Comparison of ENCODE assay signal across 8 cellular contexts in the genomic region with DNA sequence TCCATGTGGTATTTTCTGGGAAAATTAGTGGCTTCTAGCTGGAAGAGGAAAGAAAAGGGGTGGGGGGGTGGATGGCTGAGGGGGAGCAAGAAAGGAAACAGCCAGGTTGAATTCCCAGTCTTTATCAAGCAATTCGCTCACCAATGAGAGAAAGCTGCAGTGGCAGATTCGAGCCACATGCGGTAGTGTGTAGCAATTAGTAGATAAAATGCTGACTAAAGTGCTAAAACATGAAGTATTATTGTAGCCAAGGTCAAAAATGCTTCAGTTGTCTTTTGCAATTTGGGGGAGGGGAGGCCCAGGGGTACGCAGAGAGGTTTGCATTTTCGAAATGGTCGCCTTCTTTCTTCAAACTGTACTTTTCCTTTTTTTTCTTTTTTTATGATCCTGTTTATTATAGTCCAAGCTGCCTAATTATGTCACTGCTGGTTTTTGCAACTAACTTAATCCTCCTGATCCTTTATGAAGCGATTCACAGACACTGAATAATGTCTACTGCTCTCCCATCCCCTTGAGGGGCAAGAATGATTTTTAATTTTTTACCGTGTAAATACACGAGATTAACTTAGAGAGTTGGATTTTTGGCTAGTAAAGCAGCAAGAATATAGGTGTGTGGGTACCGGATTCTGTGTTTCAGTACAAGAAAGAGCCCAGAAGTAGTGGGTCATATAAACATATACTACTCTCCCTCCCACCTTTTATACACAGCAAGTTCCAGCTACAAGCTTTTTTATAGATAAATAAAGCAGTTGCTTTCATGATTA. TPM values are rescaled to one million over a fixed set of nuclear protein-coding genes. Genes with fewer than 3 reads are reported as not detected.
A peak's percentile ranks its signal among the peaks of the same experiment; 100 is the strongest.
DNase-seq lines count a peak whose midpoint lies in the region; ATAC-seq and TF ChIP-seq lines count a peak whose summit lies in the region.

No MANE protein-coding gene starts in this region.

- no peak for TF ChIP-seq POLR2A in Peyer's patch (IDR thresholded peaks at IDR 0.05)

- no peaks in the 10 kb centered on the region for H3K9me3 ChIP-seq in SK-N-SH
- H3K9me3 ChIP-seq in Peyer's patch, result no peaks in the 10 kb centered on the region
- no peaks in the 10 kb centered on the region for H3K9me3 ChIP-seq in colonic mucosa
- no peaks in the 10 kb centered on the region for H3K9me3 ChIP-seq in liver (ENCODE audit: control insufficient read depth in 4 of 4, low read length in 3 of 4)
- H3K9me3 ChIP-seq in stomach smooth muscle (ENCODE audit: control insufficient read depth in 2 of 2, low read length in 2 of 2), result no peaks in the 10 kb centered on the region

- H3K36me3 ChIP-seq in SK-N-SH (replicated peaks in 1 of 2; ENCODE audit: control insufficient read depth in 1 of 2, insufficient read depth in 2 of 2, low read length in 1 of 2) (no peaks in the 10 kb centered on the region), Peyer's patch (no peaks in the 10 kb centered on the region), colonic mucosa (no peaks in the 10 kb centered on the region), liver (ENCODE audit: control insufficient read depth in 4 of 4, insufficient read depth in 3 of 4, low read depth in 1 of 4, low read length in 3 of 4) (no peaks in the 10 kb centered on the region), stomach smooth muscle (ENCODE audit: control insufficient read depth in 2 of 2, insufficient read depth in 2 of 2, low read length in 2 of 2) (no peaks in the 10 kb centered on the region)

- H3K4me1 ChIP-seq in SK-N-SH (ENCODE audit: control insufficient read depth in 1 of 2, insufficient read depth in 2 of 2, low read depth in 1 of 2, low read length in 1 of 2) (peaks cover 16 to 21% of the 10 kb centered on the region in 2 experiments; a peak in 3 of 4 replicates), Peyer's patch (peaks cover 0 to 32% (median 7%) of the 10 kb centered on the region in 4 donors), colonic mucosa (peaks cover 8% of the 10 kb centered on the region), liver (ENCODE audit: control insufficient read depth in 4 of 4, insufficient read depth in 4 of 4, low read length in 3 of 4) (peaks cover 0 to 23% (median 18%) of the 10 kb centered on the region in 4 donors), stomach smooth muscle (ENCODE audit: control insufficient read depth, insufficient read depth, low read length) (peaks cover 18% of the 10 kb centered on the region)

- WGBS in SK-N-SH (ENCODE audit: low lambda C conversion rate), result 76% methylated on average over 10 of the region's 10 CpGs
- 29% methylated on average over 10 of the region's 10 CpGs for WGBS in liver

- H4K20me1 ChIP-seq in SK-N-SH (ENCODE audit: insufficient read depth), result no peaks in the 10 kb centered on the region

- H3K79me2 ChIP-seq in SK-N-SH (ENCODE audit: insufficient read depth), result peaks cover 18% of the 10 kb centered on the region

- no peaks in the 10 kb centered on the region for H3K9me2 ChIP-seq in SK-N-SH

- no peak overlapping the region for H3K4me3 ChIP-seq in SK-N-SH (ENCODE audit: low read depth in 2 of 2, low read length in 1 of 2)
- peak overlapping the region; percentile 19 to 42 (median 37) for H3K4me3 ChIP-seq in Peyer's patch
- no peak overlapping the region for H3K4me3 ChIP-seq in colonic mucosa
- peak overlapping the region; percentile 39 to 87 (median 42) for H3K4me3 ChIP-seq in liver (ENCODE audit: low read depth in 1 of 3, low read length in 3 of 3)
- H3K4me3 ChIP-seq in stomach smooth muscle (ENCODE audit: low read length in 2 of 2), result peak overlapping the region; percentile 52 to 54

- POLR2A ChIA-PET in SK-N-SH (lab: Yijun Ruan, JAX), result no interaction called here

- peaks cover 24% of the 10 kb centered on the region for H3F3A ChIP-seq in SK-N-SH (replicated peaks; ENCODE audit: insufficient read depth)

- H3K27me3 ChIP-seq in SK-N-SH (ENCODE audit: insufficient read depth), result no peaks in the 10 kb centered on the region
- no peaks in the 10 kb centered on the region for H3K27me3 ChIP-seq in Peyer's patch
- no peaks in the 10 kb centered on the region for H3K27me3 ChIP-seq in colonic mucosa
- no peaks in the 10 kb centered on the region for H3K27me3 ChIP-seq in liver (ENCODE audit: control insufficient read depth in 4 of 4, insufficient read depth in 4 of 4, low read length in 3 of 4)
- no peaks in the 10 kb centered on the region for H3K27me3 ChIP-seq in stomach smooth muscle (ENCODE audit: control insufficient read depth in 1 of 2, insufficient read depth in 2 of 2, low read length in 2 of 2)

- peak overlapping the region; percentile 92; the same call in 1 of the 2 replicates for H2AFZ ChIP-seq in SK-N-SH (ENCODE audit: low read depth)

- in situ Hi-C loops in GM13977 (cut with MboI; ENCODE audit: low pct_unique_long_range_greater_than_20kb, low sequenced_read_pairs, unreplicated experiment), result no loop called here

- TF ChIP-seq CTCF in SK-N-SH (IDR thresholded peaks at IDR 0.05) (no peak; the same call in 1 of the 2 replicates), Peyer's patch (IDR thresholded peaks at IDR 0.05) (peak; percentile 22 to 64 (median 42)), colonic mucosa (IDR thresholded peaks at IDR 0.05) (no peak), liver (IDR thresholded peaks at IDR 0.05; ENCODE audit: low read depth, low read length, missing input control) (peak; percentile 45), GM13977 (IDR thresholded peaks at IDR 0.05; ENCODE audit: extremely low read depth, insufficient read depth, missing control alignments) (no peak)

- H3K4me2 ChIP-seq in SK-N-SH, result peak overlapping the region; percentile 91

- no peak for ATAC-seq in SK-N-SH treated with all-trans-retinoic acid at 6 μM for 48 hours
- ATAC-seq in HG03095 (IDR thresholded peaks at IDR 0.05; ENCODE audit: unreplicated experiment), result no peak

- no peak overlapping the region for H3K9ac ChIP-seq in SK-N-SH
- peak overlapping the region in 1 of 2 donors; percentile 67 for H3K9ac ChIP-seq in colonic mucosa (ENCODE audit: low read depth in 2 of 2, low read length in 2 of 2)
- H3K9ac ChIP-seq in liver (ENCODE audit: low read depth in 1 of 2, low read length in 2 of 2), result peak overlapping the region; percentile 65 to 88
- H3K9ac ChIP-seq in stomach smooth muscle (ENCODE audit: low read length in 2 of 2), result peak overlapping the region; percentile 25 to 42

- TF ChIP-seq RAD21 in SK-N-SH (IDR thresholded peaks at IDR 0.05; ENCODE audit: low read length) (no peak), liver (IDR thresholded peaks at IDR 0.05) (peak; percentile 56 to 67)

- intact Hi-C loops in colonic mucosa (cut with DNase I), result loop anchor here (5.0 kb wide), 2 partner anchors 56 to 146 kb away; no protein-coding TSS in a partner anchor

- DNase-seq in SK-N-SH, result peak; percentile 49
- peak in 2 of 3 donors; percentile 58 to 80 for DNase-seq in Peyer's patch
- peak; percentile 46 for DNase-seq in colonic mucosa
- no peak for DNase-seq in GM13977 (ENCODE audit: low spot score)

- CTCF ChIA-PET in SK-N-SH (lab: Yijun Ruan, JAX), result interaction anchor here (0.6 to 2.4 kb wide), 20 partner anchors 8 to 351 kb away, joined by 3 to 16 read pairs (median 3); no protein-coding TSS in a partner anchor

- TF ChIP-seq EP300 in SK-N-SH (IDR thresholded peaks at IDR 0.05; ENCODE audit: borderline replicate concordance in 1 of 2, low read depth in 1 of 2, low read length in 1 of 2), result no peak

- H3K27ac ChIP-seq in SK-N-SH (ENCODE audit: low read depth in 2 of 2, low read length in 1 of 2) (peak overlapping the region; percentile 87 to 99; a peak in 3 of 4 replicates), Peyer's patch (peak overlapping the region; percentile 45 to 95 (median 52)), colonic mucosa (peak overlapping the region; percentile 93), liver (ENCODE audit: low read depth in 1 of 2, low read length in 2 of 2) (peak overlapping the region; percentile 62 to 93), stomach smooth muscle (ENCODE audit: low read length) (no peak overlapping the region)

TF ChIP-seq in SK-N-SH, 30 proteins besides CTCF, POLR2A, EP300 and RAD21 (continues in another document):
- no peak for TF ChIP-seq RFX5 (IDR thresholded peaks at IDR 0.05; ENCODE audit: low read length)
- TF ChIP-seq, protein P1, sequence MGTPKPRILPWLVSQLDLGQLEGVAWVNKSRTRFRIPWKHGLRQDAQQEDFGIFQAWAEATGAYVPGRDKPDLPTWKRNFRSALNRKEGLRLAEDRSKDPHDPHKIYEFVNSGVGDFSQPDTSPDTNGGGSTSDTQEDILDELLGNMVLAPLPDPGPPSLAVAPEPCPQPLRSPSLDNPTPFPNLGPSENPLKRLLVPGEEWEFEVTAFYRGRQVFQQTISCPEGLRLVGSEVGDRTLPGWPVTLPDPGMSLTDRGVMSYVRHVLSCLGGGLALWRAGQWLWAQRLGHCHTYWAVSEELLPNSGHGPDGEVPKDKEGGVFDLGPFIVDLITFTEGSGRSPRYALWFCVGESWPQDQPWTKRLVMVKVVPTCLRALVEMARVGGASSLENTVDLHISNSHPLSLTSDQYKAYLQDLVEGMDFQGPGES (IDR thresholded peaks at IDR 0.05; ENCODE audit: low read depth, low read length), result no peak

TF ChIP-seq in liver, 16 proteins besides CTCF, POLR2A, EP300 and RAD21 (continues in another document):
- no peak for TF ChIP-seq JUND (IDR thresholded peaks at IDR 0.05)
- no peak for TF ChIP-seq EGR1 (IDR thresholded peaks at IDR 0.05; ENCODE audit: low read depth in 2 of 2)
- TF ChIP-seq FOXA2 (IDR thresholded peaks at IDR 0.05), result no peak
- TF ChIP-seq HNF4A (conservative IDR thresholded peaks at IDR 0.05), result peak in 1 of 2 donors; percentile 10
- TF ChIP-seq RXRA (IDR thresholded peaks at IDR 0.05), result no peak
- TF ChIP-seq, protein P2, sequence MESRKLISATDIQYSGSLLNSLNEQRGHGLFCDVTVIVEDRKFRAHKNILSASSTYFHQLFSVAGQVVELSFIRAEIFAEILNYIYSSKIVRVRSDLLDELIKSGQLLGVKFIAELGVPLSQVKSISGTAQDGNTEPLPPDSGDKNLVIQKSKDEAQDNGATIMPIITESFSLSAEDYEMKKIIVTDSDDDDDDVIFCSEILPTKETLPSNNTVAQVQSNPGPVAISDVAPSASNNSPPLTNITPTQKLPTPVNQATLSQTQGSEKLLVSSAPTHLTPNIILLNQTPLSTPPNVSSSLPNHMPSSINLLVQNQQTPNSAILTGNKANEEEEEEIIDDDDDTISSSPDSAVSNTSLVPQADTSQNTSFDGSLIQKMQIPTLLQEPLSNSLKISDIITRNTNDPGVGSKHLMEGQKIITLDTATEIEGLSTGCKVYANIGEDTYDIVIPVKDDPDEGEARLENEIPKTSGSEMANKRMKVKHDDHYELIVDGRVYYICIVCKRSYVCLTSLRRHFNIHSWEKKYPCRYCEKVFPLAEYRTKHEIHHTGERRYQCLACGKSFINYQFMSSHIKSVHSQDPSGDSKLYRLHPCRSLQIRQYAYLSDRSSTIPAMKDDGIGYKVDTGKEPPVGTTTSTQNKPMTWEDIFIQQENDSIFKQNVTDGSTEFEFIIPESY (IDR thresholded peaks at IDR 0.05), result no peak

RNA-seq across cellular contexts. Expression of a gene that starts 3.6 kb away (rescaled TPM):
- polyA plus RNA-seq in SK-N-SH (2012; rRNA removed), result 10.9 and 18.4 TPM in 2 replicates
- polyA plus RNA-seq in SK-N-SH (2012; cell fraction: cytosol; rRNA removed), result 12.7 and 13.2 TPM in 2 replicates
- 12.0 and 22.4 TPM in 2 replicates for polyA plus RNA-seq in SK-N-SH (2012; cell fraction: nucleus; rRNA removed)
- 100 to 1,000 TPM in 1 of 4 donors, 10 to 100 TPM in 3; 10.5 to 167 (median 29.4) TPM for total RNA-seq in Peyer's patch
- 10 to 100 TPM; 18.8 to 27.2 TPM for total RNA-seq in colonic mucosa
- 1 to 10 TPM; 4.4 to 6.1 TPM for total RNA-seq in liver
- 1 to 10 TPM; 1.3 to 6.4 TPM for polyA plus RNA-seq in liver

Comparison
In these comparisons a context has a peak if more than half of its experiments do, and no peak if none do; other contexts are left out.
1. H3K4me3 ChIP-seq: peak in Peyer's patch (4 of 4), liver (3 of 3) and stomach smooth muscle (2 of 2); none in SK-N-SH (0 of 2) and colonic mucosa (single experiment).
2. CTCF ChIP-seq: peak in Peyer's patch (6 of 6) and liver (single experiment); none in SK-N-SH (single experiment), colonic mucosa (single experiment) and GM13977 (single experiment).